ENCODE assay signal across 10 cellular contexts in the genomic region with DNA sequence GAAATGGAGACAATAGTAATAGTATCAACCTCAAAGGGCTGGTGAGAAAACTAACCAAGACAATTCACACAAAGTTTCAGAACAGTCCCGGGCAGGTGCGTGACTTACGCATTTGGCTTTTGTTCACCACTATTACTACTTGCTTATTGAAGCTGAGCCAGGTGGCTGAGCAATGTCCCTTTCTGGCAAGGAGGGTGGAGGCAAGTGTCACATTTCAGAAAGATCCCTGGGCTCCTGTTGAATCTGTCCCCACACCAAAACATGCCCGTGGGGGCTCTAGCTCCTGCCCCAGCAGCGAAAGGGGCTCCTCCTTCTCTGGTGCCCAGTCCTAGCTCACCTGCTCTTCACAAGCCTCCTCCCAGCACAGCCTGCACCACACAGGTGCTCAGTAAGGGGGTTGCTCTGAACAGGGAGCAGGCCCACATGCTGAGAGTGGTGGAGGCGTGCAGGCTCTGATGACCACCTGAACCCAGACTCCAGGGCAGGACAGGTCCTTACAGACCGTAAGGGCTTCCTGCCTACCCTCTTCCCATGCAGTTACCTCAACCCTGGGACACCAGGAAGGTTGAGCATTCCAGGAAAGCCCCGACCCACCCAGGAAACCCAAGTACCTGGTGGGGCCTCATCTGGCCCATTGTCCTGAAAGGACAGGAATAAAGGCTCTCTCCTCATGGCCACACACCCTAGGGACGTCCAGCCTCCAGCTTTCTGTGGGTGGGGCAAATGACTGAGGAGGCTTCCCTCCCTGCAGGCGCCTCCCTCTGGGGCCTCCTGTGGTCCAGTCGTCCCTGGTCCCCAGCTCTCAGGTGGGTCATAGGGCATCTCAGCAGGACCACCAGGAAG. TPM values are rescaled to one million over a fixed set of nuclear protein-coding genes. Genes with fewer than 3 reads are reported as not detected.
A peak's percentile ranks its signal among the peaks of the same experiment; 100 is the strongest.
DNase-seq lines count a peak whose midpoint lies in the region; ATAC-seq and TF ChIP-seq lines count a peak whose summit lies in the region.
"Had no signal": no experiment of that assay in that cellular context is flagged by ENCODE, and none has a peak within 500 bp of the region (broad histone marks: within the 10 kb centered on the region; RNA-seq: fewer than 3 reads in every experiment).

No MANE protein-coding gene starts in this region.

- H3K36me3 Mint-ChIP-seq in nephron progenitor cell (ENCODE audit: low read depth) = no peaks in the 10 kb centered on the region

- no peak overlapping the region for H3K27ac Mint-ChIP-seq in nephron progenitor cell

- TF ChIP-seq CTCF in Peyer's patch (IDR thresholded peaks at IDR 0.05) = no peak
- no peak for TF ChIP-seq CTCF in nephron progenitor cell (IDR thresholded peaks at IDR 0.05)

- H3K4me1 Mint-ChIP-seq in nephron progenitor cell = peaks cover 42% of the 10 kb centered on the region

- no peaks in the 10 kb centered on the region for H3K27me3 ChIP-seq in ACC112 (ENCODE audit: insufficient read depth, low read length)
- H3K27me3 ChIP-seq in Peyer's patch = no peaks in the 10 kb centered on the region

- DNase-seq in Peyer's patch (peak in 2 of 3 donors; percentile 58 to 66), epithelial cell of prostate (ENCODE audit: low read depth, low spot score) (peak; percentile 69), nephron progenitor cell (no peak)
- DNase-seq: NCI-H510A treated with DMSO at 0.1 percent for 48 hours, T-helper 9 cell had no signal

- peaks cover 4% of the 10 kb centered on the region for H3K27me3 Mint-ChIP-seq in nephron progenitor cell (ENCODE audit: low read depth, poor library complexity)

- H3K27ac ChIP-seq in ACC112 (ENCODE audit: low read depth, low read length) = 0 out of 2 replicates have a peak overlapping the region, but pooled peaks have one; percentile 8
- peak overlapping the region in 3 of 4 donors; percentile 25 to 83 (median 71) for H3K27ac ChIP-seq in Peyer's patch
- peak overlapping the region; percentile 96 for H3K27ac ChIP-seq in epithelial cell of prostate

- no peak overlapping the region for H2AFZ ChIP-seq in ACC112 (ENCODE audit: low read length, unreplicated experiment)

- H3K9me3 ChIP-seq in Peyer's patch = no peaks in the 10 kb centered on the region

- H3K4me3 ChIP-seq in ACC112 (ENCODE audit: low read depth, low read length) = no peak overlapping the region
- H3K4me3 ChIP-seq in Peyer's patch = no peak overlapping the region

- H3K79me2 ChIP-seq in ACC112 (ENCODE audit: control insufficient read depth, insufficient read depth, low read length, unreplicated experiment) = no peaks in the 10 kb centered on the region

- no peaks in the 10 kb centered on the region for H3K9me3 Mint-ChIP-seq in nephron progenitor cell

- no peak for ATAC-seq in GM19328 (IDR thresholded peaks at IDR 0.05; ENCODE audit: unreplicated experiment)
- no peak for ATAC-seq in HG02642 (IDR thresholded peaks at IDR 0.05; ENCODE audit: poor library complexity, unreplicated experiment)
- ATAC-seq in GM21717 (IDR thresholded peaks at IDR 0.05; ENCODE audit: unreplicated experiment) = no peak

- no peaks in the 10 kb centered on the region for H3K36me3 ChIP-seq in ACC112 (ENCODE audit: insufficient read depth, low read length)
- no peaks in the 10 kb centered on the region for H3K36me3 ChIP-seq in Peyer's patch

- H3K4me1 ChIP-seq in ACC112 (ENCODE audit: control insufficient read depth, insufficient read depth, low read length, unreplicated experiment) (peaks cover 57% of the 10 kb centered on the region), Peyer's patch (peaks cover 0 to 61% (median 42%) of the 10 kb centered on the region in 4 donors)

- TF ChIP-seq POLR2A in GM15510 (IDR thresholded peaks at IDR 0.05; ENCODE audit: borderline replicate concordance, extremely low read depth, insufficient read length) (peak; percentile 34), Peyer's patch (IDR thresholded peaks at IDR 0.05) (no peak)

- H3K4me3 Mint-ChIP-seq in nephron progenitor cell = no peak overlapping the region

RNA-seq across cellular contexts. Expression of a gene that starts 32.6 kb away (rescaled TPM):
- 10 to 100 TPM in 1 of 4 donors, 1 to 10 TPM in 3; 1.5 to 42.9 (median 1.6) TPM for total RNA-seq in Peyer's patch

RNA-seq across cellular contexts. Expression of a gene that starts 33.7 kb away (rescaled TPM):
- 1 to 10 TPM in 3 of 4 donors, under 1 TPM in 1; 0.88 to 6.6 (median 3.3) TPM for total RNA-seq in Peyer's patch

RNA-seq across cellular contexts. Expression of a gene that starts 59.8 kb away (rescaled TPM):
- total RNA-seq in Peyer's patch = 10 to 100 TPM; 22.3 to 39.6 (median 32.6) TPM

Comparison
In these comparisons a context has a peak if more than half of its experiments do, and no peak if none do; other contexts are left out.
1. H3K27ac ChIP-seq: peak in every context shown above with its lines; median percentile 96 in epithelial cell of prostate; 71 in Peyer's patch; 8 in ACC112.